Comparison of ENCODE assay signal across 1 cellular context in genomic region chr17:41527076-41528023, GRCh38.
TF ChIP-seq lines count a peak whose summit lies in the region.

No MANE protein-coding gene starts in this region.

TF ChIP-seq in HEK293, 187 proteins besides CTCF, POLR2A, EP300 and RAD21 (continued from another document and continues in another):
- TF ChIP-seq, protein P1, sequence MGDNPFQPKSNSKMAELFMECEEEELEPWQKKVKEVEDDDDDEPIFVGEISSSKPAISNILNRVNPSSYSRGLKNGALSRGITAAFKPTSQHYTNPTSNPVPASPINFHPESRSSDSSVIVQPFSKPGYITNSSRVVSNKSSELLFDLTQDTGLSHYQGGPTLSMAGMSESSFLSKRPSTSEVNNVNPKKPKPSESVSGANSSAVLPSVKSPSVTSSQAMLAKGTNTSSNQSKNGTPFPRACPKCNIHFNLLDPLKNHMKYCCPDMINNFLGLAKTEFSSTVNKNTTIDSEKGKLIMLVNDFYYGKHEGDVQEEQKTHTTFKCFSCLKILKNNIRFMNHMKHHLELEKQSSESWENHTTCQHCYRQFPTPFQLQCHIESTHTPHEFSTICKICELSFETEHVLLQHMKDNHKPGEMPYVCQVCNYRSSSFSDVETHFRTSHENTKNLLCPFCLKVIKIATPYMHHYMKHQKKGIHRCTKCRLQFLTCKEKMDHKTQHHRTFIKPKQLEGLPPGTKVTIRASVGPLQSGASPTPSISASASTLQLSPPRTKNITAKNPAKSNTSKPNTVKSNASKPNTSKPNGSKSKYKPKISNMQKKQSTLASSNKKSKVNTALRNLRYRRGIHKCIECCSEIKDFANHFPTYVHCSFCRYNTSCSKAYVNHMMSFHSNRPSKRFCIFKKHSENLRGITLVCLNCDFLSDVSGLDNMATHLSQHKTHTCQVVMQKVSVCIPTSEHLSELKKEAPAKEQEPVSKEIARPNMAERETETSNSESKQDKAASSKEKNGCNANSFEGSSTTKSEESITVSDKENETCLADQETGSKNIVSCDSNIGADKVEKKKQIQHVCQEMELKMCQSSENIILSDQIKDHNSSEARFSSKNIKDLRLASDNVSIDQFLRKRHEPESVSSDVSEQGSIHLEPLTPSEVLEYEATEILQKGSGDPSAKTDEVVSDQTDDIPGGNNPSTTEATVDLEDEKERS (tag by site-specific recombination; IDR thresholded peaks at IDR 0.05), result no peak
- TF ChIP-seq, protein P2, sequence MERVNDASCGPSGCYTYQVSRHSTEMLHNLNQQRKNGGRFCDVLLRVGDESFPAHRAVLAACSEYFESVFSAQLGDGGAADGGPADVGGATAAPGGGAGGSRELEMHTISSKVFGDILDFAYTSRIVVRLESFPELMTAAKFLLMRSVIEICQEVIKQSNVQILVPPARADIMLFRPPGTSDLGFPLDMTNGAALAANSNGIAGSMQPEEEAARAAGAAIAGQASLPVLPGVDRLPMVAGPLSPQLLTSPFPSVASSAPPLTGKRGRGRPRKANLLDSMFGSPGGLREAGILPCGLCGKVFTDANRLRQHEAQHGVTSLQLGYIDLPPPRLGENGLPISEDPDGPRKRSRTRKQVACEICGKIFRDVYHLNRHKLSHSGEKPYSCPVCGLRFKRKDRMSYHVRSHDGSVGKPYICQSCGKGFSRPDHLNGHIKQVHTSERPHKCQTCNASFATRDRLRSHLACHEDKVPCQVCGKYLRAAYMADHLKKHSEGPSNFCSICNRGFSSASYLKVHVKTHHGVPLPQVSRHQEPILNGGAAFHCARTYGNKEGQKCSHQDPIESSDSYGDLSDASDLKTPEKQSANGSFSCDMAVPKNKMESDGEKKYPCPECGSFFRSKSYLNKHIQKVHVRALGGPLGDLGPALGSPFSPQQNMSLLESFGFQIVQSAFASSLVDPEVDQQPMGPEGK (tag by site-specific recombination; IDR thresholded peaks at IDR 0.05), result peak; percentile 92; the same call in 1 of the 2 replicates
- TF ChIP-seq BCL11B (tag by site-specific recombination; IDR thresholded peaks at IDR 0.05; ENCODE audit: low read depth) (peak; percentile 71), ZNF626 (tag by site-specific recombination; IDR thresholded peaks at IDR 0.05) (no peak), MEIS1 (CRISPR knock-in tag; IDR thresholded peaks at IDR 0.05; ENCODE audit: borderline replicate concordance) (no peak), ZNF571 (tag by site-specific recombination; IDR thresholded peaks at IDR 0.05) (no peak), ZNF600 (tag by site-specific recombination; IDR thresholded peaks at IDR 0.05) (peak; percentile 53; the same call in 1 of the 2 replicates), ZNF148 (tag by site-specific recombination; IDR thresholded peaks at IDR 0.05; ENCODE audit: borderline replicate concordance) (0 out of 2 replicates have a peak, but pooled peaks have one; percentile 46), KLF9 (tag by site-specific recombination; IDR thresholded peaks at IDR 0.05; ENCODE audit: low read depth) (peak; percentile 93), ZNF311 (tag by site-specific recombination; IDR thresholded peaks at IDR 0.05; ENCODE audit: borderline replicate concordance) (no peak), EGR2 (tag by site-specific recombination; IDR thresholded peaks at IDR 0.05; ENCODE audit: low read depth) (peak; percentile 87), ZBTB20 (tag by site-specific recombination; IDR thresholded peaks at IDR 0.05) (peak; percentile 98), ZNF10 (tag by site-specific recombination; IDR thresholded peaks at IDR 0.05) (no peak), IKZF3 (tag by site-specific recombination; IDR thresholded peaks at IDR 0.05) (peak; percentile 45), ZNF555 (tag by site-specific recombination; conservative IDR thresholded peaks at IDR 0.05) (no peak), ZNF560 (tag by site-specific recombination; IDR thresholded peaks at IDR 0.05; ENCODE audit: borderline replicate concordance) (no peak), ZNF585B (tag by site-specific recombination; IDR thresholded peaks at IDR 0.05) (no peak), ZFP69B (tag by site-specific recombination; IDR thresholded peaks at IDR 0.05) (peak; percentile 57), ZBTB10 (tag by site-specific recombination; IDR thresholded peaks at IDR 0.05) (no peak), ZXDB (tag by site-specific recombination; IDR thresholded peaks at IDR 0.05) (no peak), SCRT1 (tag by site-specific recombination; IDR thresholded peaks at IDR 0.05; ENCODE audit: borderline replicate concordance) (peak; percentile 45; the same call in 1 of the 2 replicates), OVOL3 (tag by site-specific recombination; IDR thresholded peaks at IDR 0.05) (no peak), ZNF658 (tag by site-specific recombination; IDR thresholded peaks at IDR 0.05) (no peak), ZNF155 (tag by site-specific recombination; IDR thresholded peaks at IDR 0.05) (no peak), ZNF169 (tag by site-specific recombination; IDR thresholded peaks at IDR 0.05) (no peak), ZNF274 (IDR thresholded peaks at IDR 0.05; ENCODE audit: low read length) (no peak), ZNF274 (tag by site-specific recombination; IDR thresholded peaks at IDR 0.05; ENCODE audit: borderline replicate concordance) (no peak), ZNF24 (tag by site-specific recombination; IDR thresholded peaks at IDR 0.05) (0 out of 2 replicates have a peak, but pooled peaks have one; percentile 10), KLF7 (tag by site-specific recombination; IDR thresholded peaks at IDR 0.05; ENCODE audit: borderline replicate concordance) (peak; percentile 74; the same call in 1 of the 2 replicates), YY2 (tag by site-specific recombination; IDR thresholded peaks at IDR 0.05) (no peak), KLF17 (tag by site-specific recombination; IDR thresholded peaks at IDR 0.05) (peak; percentile 68; the same call in 1 of the 2 replicates), ZFP41 (tag by site-specific recombination; IDR thresholded peaks at IDR 0.05; ENCODE audit: borderline replicate concordance) (no peak), WT1 (tag by site-specific recombination; IDR thresholded peaks at IDR 0.05) (peak; percentile 67), ZNF670 (tag by site-specific recombination; IDR thresholded peaks at IDR 0.05; ENCODE audit: low read depth) (no peak), ZNF792 (tag by site-specific recombination; IDR thresholded peaks at IDR 0.05) (0 out of 2 replicates have a peak, but pooled peaks have one; percentile 35), ZNF621 (tag by site-specific recombination; IDR thresholded peaks at IDR 0.05) (no peak), GLIS1 (tag by site-specific recombination; IDR thresholded peaks at IDR 0.05) (no peak), HOXC10 (CRISPR knock-in tag; IDR thresholded peaks at IDR 0.05) (no peak), ZNF473 (tag by site-specific recombination; IDR thresholded peaks at IDR 0.05) (no peak), ZNF366 (tag by site-specific recombination; conservative IDR thresholded peaks at IDR 0.05) (peak; percentile 27; the same call in 1 of the 2 replicates), ZNF239 (tag by site-specific recombination; IDR thresholded peaks at IDR 0.05) (no peak), ZNF184 (tag by site-specific recombination; IDR thresholded peaks at IDR 0.05) (no peak)
- TF ChIP-seq, protein P3, sequence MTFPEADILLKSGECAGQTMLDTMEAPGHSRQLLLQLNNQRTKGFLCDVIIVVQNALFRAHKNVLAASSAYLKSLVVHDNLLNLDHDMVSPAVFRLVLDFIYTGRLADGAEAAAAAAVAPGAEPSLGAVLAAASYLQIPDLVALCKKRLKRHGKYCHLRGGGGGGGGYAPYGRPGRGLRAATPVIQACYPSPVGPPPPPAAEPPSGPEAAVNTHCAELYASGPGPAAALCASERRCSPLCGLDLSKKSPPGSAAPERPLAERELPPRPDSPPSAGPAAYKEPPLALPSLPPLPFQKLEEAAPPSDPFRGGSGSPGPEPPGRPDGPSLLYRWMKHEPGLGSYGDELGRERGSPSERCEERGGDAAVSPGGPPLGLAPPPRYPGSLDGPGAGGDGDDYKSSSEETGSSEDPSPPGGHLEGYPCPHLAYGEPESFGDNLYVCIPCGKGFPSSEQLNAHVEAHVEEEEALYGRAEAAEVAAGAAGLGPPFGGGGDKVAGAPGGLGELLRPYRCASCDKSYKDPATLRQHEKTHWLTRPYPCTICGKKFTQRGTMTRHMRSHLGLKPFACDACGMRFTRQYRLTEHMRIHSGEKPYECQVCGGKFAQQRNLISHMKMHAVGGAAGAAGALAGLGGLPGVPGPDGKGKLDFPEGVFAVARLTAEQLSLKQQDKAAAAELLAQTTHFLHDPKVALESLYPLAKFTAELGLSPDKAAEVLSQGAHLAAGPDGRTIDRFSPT (tag by site-specific recombination; IDR thresholded peaks at IDR 0.05), result peak; percentile 72
- TF ChIP-seq, protein P4, sequence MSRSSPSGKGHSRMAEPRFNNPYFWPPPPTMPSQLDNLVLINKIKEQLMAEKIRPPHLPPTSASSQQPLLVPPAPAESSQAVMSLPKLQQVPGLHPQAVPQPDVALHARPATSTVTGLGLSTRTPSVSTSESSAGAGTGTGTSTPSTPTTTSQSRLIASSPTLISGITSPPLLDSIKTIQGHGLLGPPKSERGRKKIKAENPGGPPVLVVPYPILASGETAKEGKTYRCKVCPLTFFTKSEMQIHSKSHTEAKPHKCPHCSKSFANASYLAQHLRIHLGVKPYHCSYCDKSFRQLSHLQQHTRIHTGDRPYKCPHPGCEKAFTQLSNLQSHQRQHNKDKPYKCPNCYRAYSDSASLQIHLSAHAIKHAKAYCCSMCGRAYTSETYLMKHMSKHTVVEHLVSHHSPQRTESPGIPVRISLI (tag by site-specific recombination; IDR thresholded peaks at IDR 0.05), result no peak
- TF ChIP-seq, protein P5, sequence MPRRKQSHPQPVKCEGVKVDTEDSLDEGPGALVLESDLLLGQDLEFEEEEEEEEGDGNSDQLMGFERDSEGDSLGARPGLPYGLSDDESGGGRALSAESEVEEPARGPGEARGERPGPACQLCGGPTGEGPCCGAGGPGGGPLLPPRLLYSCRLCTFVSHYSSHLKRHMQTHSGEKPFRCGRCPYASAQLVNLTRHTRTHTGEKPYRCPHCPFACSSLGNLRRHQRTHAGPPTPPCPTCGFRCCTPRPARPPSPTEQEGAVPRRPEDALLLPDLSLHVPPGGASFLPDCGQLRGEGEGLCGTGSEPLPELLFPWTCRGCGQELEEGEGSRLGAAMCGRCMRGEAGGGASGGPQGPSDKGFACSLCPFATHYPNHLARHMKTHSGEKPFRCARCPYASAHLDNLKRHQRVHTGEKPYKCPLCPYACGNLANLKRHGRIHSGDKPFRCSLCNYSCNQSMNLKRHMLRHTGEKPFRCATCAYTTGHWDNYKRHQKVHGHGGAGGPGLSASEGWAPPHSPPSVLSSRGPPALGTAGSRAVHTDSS (tag by site-specific recombination; IDR thresholded peaks at IDR 0.05), result no peak
- TF ChIP-seq, protein P6, sequence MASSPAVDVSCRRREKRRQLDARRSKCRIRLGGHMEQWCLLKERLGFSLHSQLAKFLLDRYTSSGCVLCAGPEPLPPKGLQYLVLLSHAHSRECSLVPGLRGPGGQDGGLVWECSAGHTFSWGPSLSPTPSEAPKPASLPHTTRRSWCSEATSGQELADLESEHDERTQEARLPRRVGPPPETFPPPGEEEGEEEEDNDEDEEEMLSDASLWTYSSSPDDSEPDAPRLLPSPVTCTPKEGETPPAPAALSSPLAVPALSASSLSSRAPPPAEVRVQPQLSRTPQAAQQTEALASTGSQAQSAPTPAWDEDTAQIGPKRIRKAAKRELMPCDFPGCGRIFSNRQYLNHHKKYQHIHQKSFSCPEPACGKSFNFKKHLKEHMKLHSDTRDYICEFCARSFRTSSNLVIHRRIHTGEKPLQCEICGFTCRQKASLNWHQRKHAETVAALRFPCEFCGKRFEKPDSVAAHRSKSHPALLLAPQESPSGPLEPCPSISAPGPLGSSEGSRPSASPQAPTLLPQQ (tag by site-specific recombination; IDR thresholded peaks at IDR 0.05), result 0 out of 2 replicates have a peak, but pooled peaks have one; percentile 35
